In genomic region chr1:236066054-236066453, GRCh38 we compare ENCODE assay signal across 1 cellular context.
TF ChIP-seq lines count a peak whose summit lies in the region.

No MANE protein-coding gene starts in this region.

TF ChIP-seq in GM12878, 131 proteins besides CTCF, POLR2A, EP300 and RAD21 (continued from another document):
- TF ChIP-seq ELK1 (IDR thresholded peaks at IDR 0.05; ENCODE audit: low read depth, low read length) (no peak), IKZF1 (conservative IDR thresholded peaks at IDR 0.05) (no peak), SIX5 (IDR thresholded peaks at IDR 0.05; ENCODE audit: low read depth, low read length, severe bottlenecking) (no peak), NFXL1 (IDR thresholded peaks at IDR 0.05; ENCODE audit: borderline replicate concordance) (no peak), PML (IDR thresholded peaks at IDR 0.05; ENCODE audit: low read length) (no peak), PKNOX1 (IDR thresholded peaks at IDR 0.05) (no peak)
